Comparison of ENCODE assay signal across 8 cellular contexts in the genomic region with DNA sequence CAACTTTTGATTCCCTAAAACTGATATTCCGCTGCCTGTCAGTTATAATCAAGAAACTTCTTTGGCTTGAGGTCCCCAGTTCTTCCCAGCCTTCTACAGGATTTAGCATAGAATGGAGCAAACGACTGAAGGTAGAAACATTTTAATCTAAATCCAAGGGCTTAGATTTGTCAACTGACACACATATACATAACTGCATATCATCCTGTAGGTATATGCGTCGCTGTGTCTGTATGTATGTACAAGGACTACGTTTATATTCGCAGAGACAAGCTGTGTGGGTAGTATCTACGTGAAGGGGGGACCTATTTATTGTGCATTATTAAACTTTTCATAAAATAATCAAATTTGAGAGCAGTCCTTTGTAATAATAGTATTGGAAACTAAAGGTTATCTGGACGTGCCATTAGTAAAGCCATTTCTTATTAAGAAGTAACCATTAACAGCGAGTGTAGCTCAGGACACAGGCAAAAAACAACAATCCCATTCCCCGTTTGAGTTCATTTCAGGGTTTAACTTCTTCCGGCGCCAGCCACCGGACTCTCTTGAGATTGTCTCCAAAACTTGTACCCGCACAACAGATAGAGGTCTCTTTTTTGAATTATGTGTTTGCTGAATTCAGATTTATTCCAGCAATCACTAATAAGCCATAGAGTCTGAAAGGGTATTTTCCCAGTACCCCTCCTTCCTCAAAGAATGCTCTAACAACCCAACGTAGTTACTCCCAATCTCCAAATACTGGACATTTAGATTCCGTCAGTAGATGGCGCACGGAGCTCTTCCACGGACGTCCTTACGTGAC. TPM values are rescaled to one million over a fixed set of nuclear protein-coding genes. Genes with fewer than 3 reads are reported as not detected.
DNase-seq lines count a peak whose midpoint lies in the region; ATAC-seq and TF ChIP-seq lines count a peak whose summit lies in the region.

No MANE protein-coding gene starts in this region.

- peaks cover 12% of the 10 kb centered on the region for H3K36me3 Mint-ChIP-seq in activated naive CD4-positive, alpha-beta T cell treated with anti-CD3 and anti-CD28 coated beads for 36 hours (ENCODE audit: low read depth)

- CTCF ChIA-PET in activated naive CD4-positive, alpha-beta T cell treated with anti-CD3 and anti-CD28 coated beads for 36 hours (lab: Charles Lee): interaction anchor here (0.5 to 5.9 kb wide), 37 partner anchors 13 to 512 kb away, joined by 3 to 60 read pairs (median 4); a partner anchor contains a TSS

- intact Hi-C loops in activated naive CD4-positive, alpha-beta T cell treated with anti-CD3 and anti-CD28 coated beads for 36 hours (cut with micrococcal nuclease): loop anchor here (1.0 to 10.0 kb wide), 8 partner anchors 117 to 1130 kb away; no protein-coding TSS in a partner anchor

- TF ChIP-seq CTCF in GM12874 (IDR thresholded peaks at IDR 0.05; ENCODE audit: insufficient read depth, low read depth, low read length): peak; percentile 51; the same call in 1 of the 2 replicates

- peak overlapping the region; percentile 81 for H3K4me3 ChIP-seq in ACC112 (ENCODE audit: low read depth, low read length)

- peak overlapping the region; percentile 94 for H2AFZ ChIP-seq in ACC112 (ENCODE audit: low read length, unreplicated experiment)

- H3K79me2 ChIP-seq in ACC112 (ENCODE audit: control insufficient read depth, insufficient read depth, low read length, unreplicated experiment): peaks cover 8% of the 10 kb centered on the region

- no peaks in the 10 kb centered on the region for H3K9me3 Mint-ChIP-seq in activated naive CD4-positive, alpha-beta T cell treated with anti-CD3 and anti-CD28 coated beads for 36 hours

- H3K27ac ChIP-seq in ACC112 (ENCODE audit: low read depth, low read length): no peak overlapping the region

- H3K4me1 ChIP-seq in ACC112 (ENCODE audit: control insufficient read depth, insufficient read depth, low read length, unreplicated experiment): peaks cover 6% of the 10 kb centered on the region

- no peaks in the 10 kb centered on the region for H3K27me3 ChIP-seq in ACC112 (ENCODE audit: insufficient read depth, low read length)

- peak; percentile 77 for DNase-seq in NCI-H82 (lab: John Stamatoyannopoulos, UW)
- DNase-seq in activated naive CD4-positive, alpha-beta T cell treated with anti-CD3 and anti-CD28 coated beads for 36 hours: peak; percentile 61
- DNase-seq in germinal center (ENCODE audit: low spot score): peak; percentile 42
- peak in 32 of 56 donors; percentile 5 to 74 (median 26) for DNase-seq in nucleus accumbens (lab: John Stamatoyannopoulos, UW)

- H3K4me3 Mint-ChIP-seq in activated naive CD4-positive, alpha-beta T cell treated with anti-CD3 and anti-CD28 coated beads for 36 hours: peak overlapping the region; percentile 98

- H3K36me3 ChIP-seq in ACC112 (ENCODE audit: insufficient read depth, low read length): no peaks in the 10 kb centered on the region

- peaks cover 21% of the 10 kb centered on the region for H3K4me1 Mint-ChIP-seq in activated naive CD4-positive, alpha-beta T cell treated with anti-CD3 and anti-CD28 coated beads for 36 hours (ENCODE audit: low read depth)

- H3K27ac Mint-ChIP-seq in activated naive CD4-positive, alpha-beta T cell treated with anti-CD3 and anti-CD28 coated beads for 36 hours: peak overlapping the region; percentile 95

- H3K27me3 Mint-ChIP-seq in activated naive CD4-positive, alpha-beta T cell treated with anti-CD3 and anti-CD28 coated beads for 36 hours (ENCODE audit: low read depth): no peaks in the 10 kb centered on the region

- ATAC-seq in HG03354 (IDR thresholded peaks at IDR 0.05; ENCODE audit: poor library complexity, severe bottlenecking, unreplicated experiment): peak; percentile 19
- ATAC-seq in HG03439 (IDR thresholded peaks at IDR 0.05; ENCODE audit: unreplicated experiment): no peak

RNA-seq across cellular contexts. Expression of a gene that starts 2.1 kb away (rescaled TPM):
- total RNA-seq in activated naive CD4-positive, alpha-beta T cell treated with anti-CD3 and anti-CD28 coated beads for 36 hours: 10 to 100 TPM; 44.3 to 51.4 TPM

RNA-seq across cellular contexts. Expression of a gene that starts 59.7 kb away (rescaled TPM):
- 10 to 100 TPM; 31.7 to 32.2 TPM for total RNA-seq in activated naive CD4-positive, alpha-beta T cell treated with anti-CD3 and anti-CD28 coated beads for 36 hours

Comparison
In these comparisons a context has a peak if more than half of its experiments do, and no peak if none do; other contexts are left out.
1. DNase-seq: peak in every context shown above with its lines; median percentile 77 in NCI-H82; 61 in activated naive CD4-positive, alpha-beta T cell treated with anti-CD3 and anti-CD28 coated beads for 36 hours; 42 in germinal center; 26 in nucleus accumbens.